26 cellular contexts compared by ENCODE assay signal in the genomic region with DNA sequence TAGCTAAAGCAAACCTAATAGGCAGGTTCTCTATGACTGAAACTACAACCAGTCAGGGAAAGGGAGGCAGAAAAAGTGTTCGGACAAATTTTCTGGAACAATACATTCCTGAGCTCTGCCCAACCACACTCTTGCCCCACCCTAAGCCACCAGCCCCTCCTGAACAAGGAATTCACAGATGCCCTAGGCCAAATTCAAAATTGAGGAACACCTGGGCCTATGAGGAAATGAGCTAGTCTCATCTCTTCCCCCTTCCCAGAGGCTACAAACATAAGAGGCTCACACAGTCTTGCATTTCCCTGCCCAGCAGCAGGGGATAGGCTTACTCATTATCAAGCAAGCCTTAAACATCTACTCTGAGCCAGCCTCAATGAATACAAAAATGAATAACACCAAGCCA.
DNase-seq lines count a peak whose midpoint lies in the region; ATAC-seq, FAIRE-seq and TF ChIP-seq lines count a peak whose summit lies in the region.
"Had no signal": no experiment of that assay in that cellular context is flagged by ENCODE, and none has a peak within 500 bp of the region (broad histone marks: within the 10 kb centered on the region; RNA-seq: fewer than 3 reads in every experiment).

No MANE protein-coding gene starts in this region.

- H3K9me2 ChIP-seq in PC-9 (ENCODE audit: insufficient read depth): no peaks in the 10 kb centered on the region

- no peaks in the 10 kb centered on the region for H3K36me3 ChIP-seq in PC-9 (ENCODE audit: low read depth)
- no peaks in the 10 kb centered on the region for H3K36me3 ChIP-seq in bronchial epithelial cell (ENCODE audit: control insufficient read depth, insufficient read depth, low read length)
- no peaks in the 10 kb centered on the region for H3K36me3 ChIP-seq in left lung
- H3K36me3 ChIP-seq: BLaER1 treated with 17β-estradiol and CSF1 and Interleukin-3, amounts not matched to agents 10 nM and 100 nM; right atrium auricular region; upper lobe of left lung had no signal

- peak overlapping the region; percentile 66 for H3K4me2 ChIP-seq in PC-9
- H3K4me2 ChIP-seq: BLaER1 treated with 17β-estradiol and CSF1 and Interleukin-3, amounts not matched to agents 10 nM and 100 nM had no signal

- H3K4me3 ChIP-seq in PC-9: no peak overlapping the region
- H3K4me3 ChIP-seq in bronchial epithelial cell (ENCODE audit: low read depth, low read length): no peak overlapping the region
- H3K4me3 ChIP-seq in left lung: no peak overlapping the region
- no peak overlapping the region for H3K4me3 ChIP-seq in foreskin fibroblast (ENCODE audit: low read depth in 1 of 2, low read length in 2 of 2)
- H3K4me3 ChIP-seq: BLaER1 treated with 17β-estradiol and CSF1 and Interleukin-3, amounts not matched to agents 10 nM and 100 nM; right atrium auricular region; upper lobe of left lung had no signal

- TF ChIP-seq CTCF in PC-9 (conservative IDR thresholded peaks at IDR 0.05): no peak
- no peak for TF ChIP-seq CTCF in bronchial epithelial cell (IDR thresholded peaks at IDR 0.05; ENCODE audit: insufficient read depth, low read length, severe bottlenecking)
- TF ChIP-seq CTCF in left lung (IDR thresholded peaks at IDR 0.05): no peak
- no peak for TF ChIP-seq CTCF in foreskin fibroblast (IDR thresholded peaks at IDR 0.05; ENCODE audit: low read depth, low read length)

- peaks cover 5% of the 10 kb centered on the region; the same call in 1 of the 2 replicates for H3K79me2 ChIP-seq in PC-9 (ENCODE audit: low read depth)

- CTCF ChIA-PET in PC-9 (lab: Charles Lee): interaction anchor here (0.6 to 1.1 kb wide), 3 partner anchors 116 to 939 kb away, joined by 3 to 4 read pairs (median 3); no protein-coding TSS in a partner anchor

- peak; percentile 79 for FAIRE-seq in bronchial epithelial cell (lab: Jason Lieb, UNC)
- FAIRE-seq: HTR-8/SVneo had no signal

- DNase-seq in ELF-1 (ENCODE audit: low read depth, low spot score) (peak; percentile 93), PC-9 (peak; percentile 65 to 89), bronchial epithelial cell (ENCODE audit: low read depth) (peak; percentile 91), left lung (no peak), foreskin fibroblast (no peak), ACHN (no peak), posterior cingulate gyrus (no peak)
- DNase-seq: activated naive CD4-positive, alpha-beta T cell treated with anti-CD3 and anti-CD28 coated beads, Interleukin-2, amount 50 U/mL, for 16 hours; activated T-cell treated with anti-CD3 and anti-CD28 coated beads, Interleukin-2, amount 50 U/mL, for 48 hours; anterior cingulate cortex; Caco-2; H7; Kasumi-1; left cardiac atrium; midbrain; natural killer cell; NCI-H1092 treated with DMSO at 0.1 percent for 48 hours; NCI-H2081 treated with DMSO at 0.1 percent for 48 hours; NCI-H446; stimulated activated CD4-positive, alpha-beta T cell treated with anti-CD3 and anti-CD28 coated beads, Interleukin-12 subunit alpha, Interleukin-12 subunit beta, amount 100 ng/mL, for 4 hours; T-cell; upper lobe of left lung had no signal

- ATAC-seq in left lung: peak; percentile 6
- no peak for ATAC-seq in GM18867 (IDR thresholded peaks at IDR 0.05; ENCODE audit: unreplicated experiment)
- ATAC-seq: left cardiac atrium, natural killer cell, T-cell had no signal

- in situ Hi-C loops in ACHN (cut with HindIII; ENCODE audit: low pct_ligation_motif_present, low pct_unique_long_range_greater_than_20kb, low sequenced_read_pairs): no loop called here

- H3K9me3 ChIP-seq in PC-9 (ENCODE audit: insufficient read depth, low read depth) (no peaks in the 10 kb centered on the region), left lung (no peaks in the 10 kb centered on the region)
- H3K9me3 ChIP-seq: Caco-2, right atrium auricular region, upper lobe of left lung had no signal

- H4K20me1 ChIP-seq in PC-9 (ENCODE audit: insufficient read depth): no peaks in the 10 kb centered on the region
- H4K20me1 ChIP-seq: BLaER1 treated with 17β-estradiol and CSF1 and Interleukin-3, amounts not matched to agents 10 nM and 100 nM had no signal

- no TSS peak for BruUV-seq in PC-9 (replicated peaks; lab: Mats Ljungman, UMichigan)

- H3K4me1 ChIP-seq in PC-9 (replicated peaks; ENCODE audit: insufficient read depth): peaks cover 40% of the 10 kb centered on the region
- H3K4me1 ChIP-seq in left lung: no peaks in the 10 kb centered on the region
- H3K4me1 ChIP-seq: right atrium auricular region had no signal

- peak overlapping the region; percentile 99 for H3K27ac ChIP-seq in PC-9
- no peak overlapping the region for H3K27ac ChIP-seq in left lung
- H3K27ac ChIP-seq: BLaER1 treated with 17β-estradiol and CSF1 and Interleukin-3, amounts not matched to agents 10 nM and 100 nM; right atrium auricular region; upper lobe of left lung had no signal

- no peak overlapping the region for H2AFZ ChIP-seq in PC-9

- H3K27me3 ChIP-seq in PC-9 (ENCODE audit: insufficient read depth, low read depth) (no peaks in the 10 kb centered on the region), bronchial epithelial cell (ENCODE audit: control insufficient read depth, insufficient read depth, low read length) (no peaks in the 10 kb centered on the region), left lung (no peaks in the 10 kb centered on the region)
- H3K27me3 ChIP-seq: BLaER1 treated with 17β-estradiol and CSF1 and Interleukin-3, amounts not matched to agents 10 nM and 100 nM; right atrium auricular region; upper lobe of left lung had no signal

- POLR2A ChIA-PET in PC-9 (lab: Charles Lee; ENCODE audit: unreplicated experiment): interaction anchor here (0.6 to 1.7 kb wide), 12 partner anchors 9 to 938 kb away, joined by 3 to 16 read pairs (median 4); no protein-coding TSS in a partner anchor

- intact Hi-C loops in PC-9 (cut with micrococcal nuclease; ENCODE audit: unreplicated experiment): loop anchor here (1.0 to 5.0 kb wide), 6 partner anchors 34 to 743 kb away; no protein-coding TSS in a partner anchor
- intact Hi-C loops in left lung (cut with DNase I): no loop called here
- intact Hi-C loops in posterior cingulate gyrus (cut with DNase I): no loop called here

- H3F3A ChIP-seq in PC-9 (ENCODE audit: insufficient read depth, low read depth): peaks cover 17% of the 10 kb centered on the region; the same call in 1 of the 2 replicates

Comparison
In these comparisons a context has a peak if more than half of its experiments do, and no peak if none do; other contexts are left out.
1. DNase-seq: peak in ELF-1 (single experiment), PC-9 (2 of 2) and bronchial epithelial cell (single experiment); none in left lung (0 of 2), foreskin fibroblast (0 of 2), ACHN (single experiment) and posterior cingulate gyrus (0 of 10).